ENCODE assay signal across 11 cellular contexts in genomic region chr17:35322749-35323148, GRCh38. TPM values are rescaled to one million over a fixed set of nuclear protein-coding genes. Genes with fewer than 3 reads are reported as not detected.
"Had no signal": no experiment of that assay in that cellular context is flagged by ENCODE, and none has a peak within 500 bp of the region (broad histone marks: within the 10 kb centered on the region; RNA-seq: fewer than 3 reads in every experiment).

No MANE protein-coding gene starts in this region.

- H3K4me3 ChIP-seq: GM23248, GM23338, HAP-1 had no signal

- H3K36me3 ChIP-seq: HAP-1 had no signal

- FAIRE-seq: H1, H54 had no signal

- DNase-seq: GM23248, GOT3, H7, H9, HCEC 1CT, HFFc6 had no signal

- ATAC-seq: GM23338, HCT116 had no signal

- H3K9me3 ChIP-seq: HAP-1 had no signal

- H3K27ac ChIP-seq: GM23248 had no signal

- H3K4me1 ChIP-seq: HAP-1 had no signal

RNA-seq across cellular contexts. Expression of gene SLFN11, which starts 50.7 kb away (rescaled TPM):
- total RNA-seq: GM23338 had no signal
